36 cellular contexts compared by ENCODE assay signal in genomic region chr10:12600652-12601051, GRCh38.
"Had no signal": no experiment of that assay in that cellular context is flagged by ENCODE, and none has a peak within 500 bp of the region (broad histone marks: within the 10 kb centered on the region; RNA-seq: fewer than 3 reads in every experiment).

No MANE protein-coding gene starts in this region.

- H3K4me1 ChIP-seq: ascending aorta had no signal

- H3K27me3 ChIP-seq: ascending aorta, cardiac muscle cell had no signal

- H3K9me3 Mint-ChIP-seq: activated naive CD4-positive, alpha-beta T cell treated with anti-CD3 and anti-CD28 coated beads for 36 hours; activated T-cell treated with anti-CD3 and anti-CD28 coated beads, Interleukin-2, amount 50 U/mL, for 4 hours; activated T-cell treated with anti-CD3 and anti-CD28 coated beads, Interleukin-2, amount 50 U/mL, for 72 hours; central memory CD8-positive, alpha-beta T cell had no signal

- DNase-seq: activated CD4-positive, alpha-beta memory T cell treated with anti-CD3 and anti-CD28 coated beads for 36 hours; activated CD4-positive, alpha-beta T cell treated with anti-CD3 and anti-CD28 coated beads for 1 hour; activated CD4-positive, alpha-beta T cell treated with anti-CD3 and anti-CD28 coated beads for 36 hours; activated CD4-positive, alpha-beta T cell treated with anti-CD3 and anti-CD28 coated beads for 48 hours; activated CD4-positive, alpha-beta T cell treated with anti-CD3 and anti-CD28 coated beads, Interleukin-2, amount 10 ng/mL, durations not matched to agents 7 days and 5 days; activated CD4-positive, CD25-positive, alpha-beta regulatory T cell; activated CD8-positive, alpha-beta memory T cell treated with anti-CD3 and anti-CD28 coated beads, Interleukin-2, amount 50 U/mL, for 4 hours; activated CD8-positive, alpha-beta T cell treated with anti-CD3 and anti-CD28 coated beads for 36 hours; activated effector memory CD4-positive, alpha-beta T cell treated with anti-CD3 and anti-CD28 coated beads, Interleukin-2, amount 50 U/mL, for 16 hours; activated gamma-delta T cell treated with Interleukin-2 at 50 U/mL for 16 hours; activated naive CD4-positive, alpha-beta T cell; activated naive CD4-positive, alpha-beta T cell treated with anti-CD3 and anti-CD28 coated beads for 36 hours; activated naive CD4-positive, alpha-beta T cell treated with anti-CD3 and anti-CD28 coated beads, Interleukin-2, amount 50 U/mL, for 16 hours; activated naive CD8-positive, alpha-beta T cell treated with anti-CD3 and anti-CD28 coated beads for 36 hours; activated T-cell treated with anti-CD3 and anti-CD28 coated beads for 4 hours; activated T-cell treated with anti-CD3 and anti-CD28 coated beads, Interleukin-2, amount 50 U/mL, for 1 hour; activated T-cell treated with anti-CD3 and anti-CD28 coated beads, Interleukin-2, amount 50 U/mL, for 4 hours; activated T-cell treated with anti-CD3 and anti-CD28 coated beads, Interleukin-2, amount 50 U/mL, for 72 hours; amygdala; anterior cingulate cortex; caudate nucleus; cerebellar nuclear complex; T-cell; T-helper 2 cell; T-helper 9 cell; WERI-Rb-1 had no signal

- H3K4me3 ChIP-seq: ascending aorta, cardiac muscle cell had no signal

- H3K36me3 ChIP-seq: ascending aorta, cardiac muscle cell, WERI-Rb-1 had no signal

- H3K9me3 ChIP-seq: ascending aorta had no signal

- H3K27me3 Mint-ChIP-seq: activated CD4-positive, alpha-beta memory T cell treated with anti-CD3 and anti-CD28 coated beads for 36 hours; activated CD4-positive, alpha-beta T cell treated with anti-CD3 and anti-CD28 coated beads for 36 hours; activated CD4-positive, alpha-beta T cell treated with anti-CD3 and anti-CD28 coated beads, Interleukin-2, amount 10 ng/mL, durations not matched to agents 7 days and 5 days; activated CD8-positive, alpha-beta T cell treated with anti-CD3 and anti-CD28 coated beads for 36 hours; activated naive CD8-positive, alpha-beta T cell treated with anti-CD3 and anti-CD28 coated beads for 36 hours; activated T-helper 17 cell treated with anti-CD3 and anti-CD28 coated beads, Interleukin-2, amount 50 U/mL, for 72 hours; brain; central memory CD8-positive, alpha-beta T cell; T-cell had no signal

- H3K27ac ChIP-seq: ascending aorta, cardiac muscle cell, WERI-Rb-1 had no signal

- H3K36me3 Mint-ChIP-seq: activated CD4-positive, alpha-beta memory T cell treated with anti-CD3 and anti-CD28 coated beads for 36 hours had no signal

- ATAC-seq: activated CD4-positive, alpha-beta T cell treated with anti-CD3 and anti-CD28 coated beads for 36 hours; activated CD4-positive, CD25-positive, alpha-beta regulatory T cell treated with anti-CD3 and anti-CD28 coated beads, Interleukin-2, amount 50 U/mL, for 24 hours; activated CD8-positive, alpha-beta T cell treated with anti-CD3 and anti-CD28 coated beads for 36 hours; activated naive CD4-positive, alpha-beta T cell treated with anti-CD3 and anti-CD28 coated beads, Interleukin-2, amount 50 U/mL, for 72 hours; activated T-cell treated with anti-CD3 and anti-CD28 coated beads, Interleukin-2, amount 50 U/mL, for 4 hours; activated T-cell treated with anti-CD3 and anti-CD28 coated beads, Interleukin-2, amount 50 U/mL, for 72 hours; activated T-helper 17 cell treated with anti-CD3 and anti-CD28 coated beads, Interleukin-2, amount 50 U/mL, for 72 hours; T-cell; WTC11 had no signal

- H3K4me3 Mint-ChIP-seq: activated CD4-positive, alpha-beta memory T cell treated with anti-CD3 and anti-CD28 coated beads for 36 hours; activated CD4-positive, alpha-beta T cell treated with anti-CD3 and anti-CD28 coated beads for 36 hours; activated CD4-positive, alpha-beta T cell treated with anti-CD3 and anti-CD28 coated beads, Interleukin-2, amount 10 ng/mL, durations not matched to agents 7 days and 5 days; activated CD8-positive, alpha-beta T cell treated with anti-CD3 and anti-CD28 coated beads for 36 hours; activated naive CD4-positive, alpha-beta T cell treated with anti-CD3 and anti-CD28 coated beads for 36 hours; activated naive CD8-positive, alpha-beta T cell treated with anti-CD3 and anti-CD28 coated beads for 36 hours; activated T-cell treated with anti-CD3 and anti-CD28 coated beads, Interleukin-2, amount 50 U/mL, for 4 hours; activated T-cell treated with anti-CD3 and anti-CD28 coated beads, Interleukin-2, amount 50 U/mL, for 72 hours; activated T-helper 1 cell treated with anti-CD3 and anti-CD28 coated beads, Interleukin-12 subunit alpha, Interleukin-12 subunit beta, Interleukin-2, Interleukin-4 antibody, amounts not matched to agents 30 ng/mL and 10 ng/mL and 1 ng/mL, durations not matched to agents 14 hours and 24 hours and 36 hours; activated T-helper 17 cell treated with anti-CD3 and anti-CD28 coated beads, Interleukin-2, amount 50 U/mL, for 72 hours; brain; central memory CD8-positive, alpha-beta T cell; T-cell; T-helper 2 cell treated with Interferon-gamma antibody and Interleukin-4, amounts not matched to agents 5 μg/mL and 100 μg/mL, for 36 hours; WTC11 had no signal

- H3K27ac Mint-ChIP-seq: activated CD4-positive, alpha-beta memory T cell treated with anti-CD3 and anti-CD28 coated beads for 36 hours; activated CD4-positive, alpha-beta T cell treated with anti-CD3 and anti-CD28 coated beads for 36 hours; activated CD4-positive, alpha-beta T cell treated with anti-CD3 and anti-CD28 coated beads, Interleukin-2, amount 10 ng/mL, durations not matched to agents 7 days and 5 days; activated CD8-positive, alpha-beta T cell treated with anti-CD3 and anti-CD28 coated beads for 36 hours; activated naive CD4-positive, alpha-beta T cell treated with anti-CD3 and anti-CD28 coated beads for 36 hours; activated naive CD4-positive, alpha-beta T cell treated with anti-CD3 and anti-CD28 coated beads, Interleukin-2, amount 50 U/mL, for 72 hours; activated naive CD8-positive, alpha-beta T cell treated with anti-CD3 and anti-CD28 coated beads for 36 hours; activated T-cell treated with anti-CD3 and anti-CD28 coated beads, Interleukin-2, amount 50 U/mL, for 72 hours; activated T-helper 1 cell treated with anti-CD3 and anti-CD28 coated beads, Interleukin-12 subunit alpha, Interleukin-12 subunit beta, Interleukin-2, Interleukin-4 antibody, amounts not matched to agents 30 ng/mL and 10 ng/mL and 1 ng/mL, durations not matched to agents 14 hours and 24 hours and 36 hours; activated T-helper 17 cell treated with anti-CD3 and anti-CD28 coated beads, Interleukin-2, amount 50 U/mL, for 72 hours; brain; T-cell; T-helper 2 cell treated with Interferon-gamma antibody and Interleukin-4, amounts not matched to agents 5 μg/mL and 100 μg/mL, for 36 hours; WTC11 had no signal
